16 cellular contexts compared by ENCODE assay signal in genomic region chr2:43047187-43047780, GRCh38.
DNase-seq lines count a peak whose midpoint lies in the region; TF ChIP-seq lines count a peak whose summit lies in the region.
"Had no signal": no experiment of that assay in that cellular context is flagged by ENCODE, and none has a peak within 500 bp of the region (broad histone marks: within the 10 kb centered on the region; RNA-seq: fewer than 3 reads in every experiment).

No MANE protein-coding gene starts in this region.

- no peaks in the 10 kb centered on the region for H4K20me1 ChIP-seq in BLaER1

- H3K4me3 ChIP-seq in BLaER1 (no peak overlapping the region), ovary (no peak overlapping the region)
- H3K4me3 ChIP-seq: tibial nerve had no signal

- H3K4me1 ChIP-seq in BLaER1 = peaks cover 57% of the 10 kb centered on the region
- peaks cover 34% of the 10 kb centered on the region for H3K4me1 ChIP-seq in ovary (ENCODE audit: insufficient read depth)
- H3K4me1 ChIP-seq: parathyroid adenoma had no signal

- H3K27ac Mint-ChIP-seq in HFFc6 (peak overlapping the region; percentile 15), chondrocyte (ENCODE audit: unreplicated experiment) (no peak overlapping the region)

- H3K27ac ChIP-seq in BLaER1 (no peak overlapping the region), ovary (peak overlapping the region in 1 of 2 donors; percentile 4)
- H3K27ac ChIP-seq: epithelial cell of prostate, parathyroid adenoma, VCaP had no signal

- WGBS in ovary, 3 donors = 70% methylated on average over 17 of the region's 17 CpGs

- H3K9ac ChIP-seq in BLaER1 = no peak overlapping the region
- H3K9ac ChIP-seq: parathyroid adenoma had no signal

- peaks cover 61% of the 10 kb centered on the region for H3K4me1 Mint-ChIP-seq in HFFc6 (ENCODE audit: low read depth)
- peaks cover 76% of the 10 kb centered on the region for H3K4me1 Mint-ChIP-seq in chondrocyte (ENCODE audit: low read depth)

- H3K27me3 ChIP-seq in BLaER1 = no peaks in the 10 kb centered on the region
- H3K27me3 ChIP-seq in ovary = no peaks in the 10 kb centered on the region
- H3K27me3 ChIP-seq: tibial nerve had no signal

- intact Hi-C loops in ovary (cut with DNase I) = no loop called here

- no peak for DNase-seq in HFFc6
- peak; percentile 33 for DNase-seq in chondrocyte (ENCODE audit: low spot score)
- peak in 4 of 5 donors; percentile 51 to 69 (median 63) for DNase-seq in ovary
- DNase-seq in nucleus accumbens (lab: John Stamatoyannopoulos, UW) = no peak
- DNase-seq in NCI-H1417 treated with DMSO at 0.1 percent for 48 hours (lab: John Stamatoyannopoulos, UW) = no peak
- DNase-seq in DMS114 treated with DMSO at 0.1 percent for 48 hours (lab: John Stamatoyannopoulos, UW; ENCODE audit: unreplicated experiment) = no peak
- DNase-seq in NCI-H69 (lab: John Stamatoyannopoulos, UW) = no peak
- DNase-seq: activated CD8-positive, alpha-beta memory T cell treated with anti-CD3 and anti-CD28 coated beads, Interleukin-2, amount 50 U/mL, for 48 hours; NCI-H187; NCI-H510A; OCI-M1 had no signal

- H3K36me3 ChIP-seq in BLaER1 (no peaks in the 10 kb centered on the region), ovary (no peaks in the 10 kb centered on the region)
- H3K36me3 ChIP-seq: tibial nerve had no signal

- TF ChIP-seq POLR2A in ovary (IDR thresholded peaks at IDR 0.05) = no peak

- H3K9me3 Mint-ChIP-seq in HFFc6 (no peaks in the 10 kb centered on the region), chondrocyte (ENCODE audit: low read depth) (no peaks in the 10 kb centered on the region)

- no peaks in the 10 kb centered on the region for H3K9me3 ChIP-seq in BLaER1
- H3K9me3 ChIP-seq in ovary = no peaks in the 10 kb centered on the region
- H3K9me3 ChIP-seq: tibial nerve had no signal

- H3K27me3 Mint-ChIP-seq in HFFc6 (ENCODE audit: insufficient read depth) (no peaks in the 10 kb centered on the region; the same call in 1 of the 2 replicates), chondrocyte (ENCODE audit: low read depth) (no peaks in the 10 kb centered on the region)

- TF ChIP-seq EP300 in ovary (IDR thresholded peaks at IDR 0.05) = no peak

- no peak for TF ChIP-seq CTCF in HFFc6 (IDR thresholded peaks at IDR 0.05)
- TF ChIP-seq CTCF in chondrocyte (IDR thresholded peaks at IDR 0.05) = no peak
- no peak for TF ChIP-seq CTCF in ovary (IDR thresholded peaks at IDR 0.05)

- H3K4me2 ChIP-seq in BLaER1 = peak overlapping the region; percentile 80

- H3K36me3 Mint-ChIP-seq in HFFc6 (ENCODE audit: low read depth) (no peaks in the 10 kb centered on the region), chondrocyte (ENCODE audit: low read depth) (no peaks in the 10 kb centered on the region)

- no peak overlapping the region for H3K4me3 Mint-ChIP-seq in HFFc6
- H3K4me3 Mint-ChIP-seq in chondrocyte (ENCODE audit: unreplicated experiment) = no peak overlapping the region

Comparison
In these comparisons a context has a peak if more than half of its experiments do, and no peak if none do; other contexts are left out.
1. DNase-seq: peak in chondrocyte (single experiment) and ovary (4 of 5); none in HFFc6 (single experiment), nucleus accumbens (0 of 56), NCI-H1417 treated with DMSO at 0.1 percent for 48 hours (single experiment), DMS114 treated with DMSO at 0.1 percent for 48 hours (single experiment) and NCI-H69 (single experiment).